ENCODE assay signal across 8 cellular contexts in genomic region chr1:2046225-2046917, GRCh38. TPM values are rescaled to one million over a fixed set of nuclear protein-coding genes. Genes with fewer than 3 reads are reported as not detected.
DNase-seq lines count a peak whose midpoint lies in the region; ATAC-seq and TF ChIP-seq lines count a peak whose summit lies in the region.

No MANE protein-coding gene starts in this region.

- no peaks in the 10 kb centered on the region for H3K4me1 ChIP-seq in endodermal cell (ENCODE audit: control insufficient read depth, insufficient read depth, low read length)

- H3K27ac ChIP-seq in WERI-Rb-1 (no peak overlapping the region), endodermal cell (ENCODE audit: low read depth, low read length) (no peak overlapping the region)

- H3K4me1 Mint-ChIP-seq in endodermal cell (peaks cover 5% of the 10 kb centered on the region), naive B cell (peaks cover 21 to 32% (median 23%) of the 10 kb centered on the region in 3 donors)

- H3K4me3 ChIP-seq in WERI-Rb-1 (ENCODE audit: low read depth, low read length) (no peak overlapping the region), endodermal cell (ENCODE audit: low read length) (no peak overlapping the region)

- H3K9me3 Mint-ChIP-seq in endodermal cell (no peaks in the 10 kb centered on the region), naive B cell (no peaks in the 10 kb centered on the region)

- H3K27ac Mint-ChIP-seq in endodermal cell = no peak overlapping the region
- no peak overlapping the region for H3K27ac Mint-ChIP-seq in naive B cell

- H3K27me3 Mint-ChIP-seq in endodermal cell (ENCODE audit: insufficient read depth) = peaks cover 10% of the 10 kb centered on the region
- peaks cover 4 to 48% (median 27%) of the 10 kb centered on the region in 3 donors for H3K27me3 Mint-ChIP-seq in naive B cell

- H3K36me3 ChIP-seq in WERI-Rb-1 = no peaks in the 10 kb centered on the region
- H3K36me3 ChIP-seq in endodermal cell (ENCODE audit: control insufficient read depth, insufficient read depth, low read length) = no peaks in the 10 kb centered on the region

- DNase-seq in DMS53 (lab: John Stamatoyannopoulos, UW) = peak; percentile 92
- peak; percentile 62 for DNase-seq in LoVo (ENCODE audit: low spot score)
- peak; percentile 92 for DNase-seq in WERI-Rb-1
- DNase-seq in endodermal cell = peak; percentile 98
- DNase-seq in naive B cell = peak; percentile 47
- no peak for DNase-seq in GM19238 (ENCODE audit: insufficient read length, low spot score)
- no peak for DNase-seq in GM19240 (ENCODE audit: insufficient read length, low spot score)

- H3K27me3 ChIP-seq in WERI-Rb-1 (ENCODE audit: insufficient read depth, low read depth, severe bottlenecking) (no peaks in the 10 kb centered on the region), endodermal cell (ENCODE audit: control insufficient read depth, insufficient read depth, low read length, poor library complexity, severe bottlenecking) (peaks cover 13% of the 10 kb centered on the region)

- ATAC-seq in naive B cell (ENCODE audit: low read depth in 2 of 2) (no peak), GM21367 (IDR thresholded peaks at IDR 0.05; ENCODE audit: unreplicated experiment) (no peak)

- TF ChIP-seq CTCF in WERI-Rb-1 (IDR thresholded peaks at IDR 0.05; ENCODE audit: low read depth, low read length) (peak; percentile 98), endodermal cell (conservative IDR thresholded peaks at IDR 0.05) (peak; percentile 95)

- WGBS in endodermal cell (ENCODE audit: insufficient coverage in 1 of 2, insufficient read length in 1 of 2), 2 experiments = 47 to 62% methylated on average over 7 to 17 of the region's 17 CpGs

- H3K4me3 Mint-ChIP-seq in endodermal cell = no peak overlapping the region
- peak overlapping the region in 5 of 8 donors; percentile 4 to 69 (median 67) for H3K4me3 Mint-ChIP-seq in naive B cell

- no peaks in the 10 kb centered on the region for H3K36me3 Mint-ChIP-seq in endodermal cell (ENCODE audit: low read depth)
- no peaks in the 10 kb centered on the region for H3K36me3 Mint-ChIP-seq in naive B cell

- H3K9me3 ChIP-seq in WERI-Rb-1 (ENCODE audit: severe bottlenecking) (no peaks in the 10 kb centered on the region), endodermal cell (ENCODE audit: control insufficient read depth, low read length) (no peaks in the 10 kb centered on the region)

- H3K9ac ChIP-seq in endodermal cell (ENCODE audit: extremely low read depth, low read length, poor library complexity, severe bottlenecking) = no peak overlapping the region

RNA-seq across cellular contexts. Expression of gene PRKCZ, which starts 3.8 kb away (rescaled TPM):
- total RNA-seq in endodermal cell = 10 to 100 TPM; 49.9 to 68.5 TPM
- polyA plus RNA-seq in endodermal cell (2013, experiment 1 of 2) = 18.0 TPM
- polyA plus RNA-seq in endodermal cell (2013, experiment 2 of 2) = 17.8 TPM
- polyA plus RNA-seq in naive B cell (ENCODE audit: low read depth in 6 of 6) = 10 to 100 TPM in 2 of 6 donors, 1 to 10 TPM in 4; 5.7 to 12.4 (median 9.3) TPM

RNA-seq across cellular contexts. Expression of gene GABRD, which starts 27.2 kb away (rescaled TPM):
- not detected for total RNA-seq in endodermal cell
- 1.1 TPM for polyA plus RNA-seq in endodermal cell (2013, experiment 1 of 2)
- polyA plus RNA-seq in endodermal cell (2013, experiment 2 of 2) = 1.2 TPM
- polyA plus RNA-seq in naive B cell (ENCODE audit: low read depth in 6 of 6) = not detected

RNA-seq across cellular contexts. Expression of gene CFAP74, which starts 42.8 kb away (rescaled TPM):
- under 1 TPM; 0.58 to 0.75 TPM for total RNA-seq in endodermal cell
- 1.4 TPM for polyA plus RNA-seq in endodermal cell (2013, experiment 1 of 2)
- polyA plus RNA-seq in endodermal cell (2013, experiment 2 of 2) = 0.79 TPM
- not detected for polyA plus RNA-seq in naive B cell (ENCODE audit: low read depth in 6 of 6)

Comparison
In these comparisons a context has a peak if more than half of its experiments do, and no peak if none do; other contexts are left out.
1. DNase-seq: peak in DMS53 (single experiment), LoVo (single experiment), WERI-Rb-1 (single experiment), endodermal cell (single experiment) and naive B cell (single experiment); none in GM19238 (single experiment) and GM19240 (single experiment).